Comparison of ENCODE assay signal across 11 cellular contexts in the genomic region with DNA sequence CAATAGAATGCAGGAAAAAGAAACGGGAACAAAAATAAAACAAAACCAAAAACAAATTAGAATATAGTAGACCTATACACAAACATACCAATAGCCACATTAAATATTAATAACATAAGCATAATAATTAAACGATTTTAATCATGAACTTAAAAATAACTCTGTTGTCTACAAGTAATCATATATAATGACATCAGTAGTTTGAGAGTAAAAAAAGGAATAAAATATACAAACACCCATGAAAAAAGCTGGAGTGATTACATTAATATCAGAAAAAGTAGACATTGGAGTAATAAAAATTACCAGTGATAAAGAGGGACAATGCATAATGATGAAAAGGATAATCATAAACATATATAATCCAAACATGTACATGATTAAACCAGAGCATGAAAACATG.
"Had no signal": no experiment of that assay in that cellular context is flagged by ENCODE, and none has a peak within 500 bp of the region (broad histone marks: within the 10 kb centered on the region; RNA-seq: fewer than 3 reads in every experiment).

No MANE protein-coding gene starts in this region.

- DNase-seq: GM23248, GOT3, H7, H9, HCEC 1CT, HFFc6 had no signal

- H3K9me3 ChIP-seq: HAP-1 had no signal

- H3K4me2 ChIP-seq: GM23338 had no signal

- H3K36me3 ChIP-seq: HAP-1 had no signal

- ATAC-seq: GM23338, HCT116 had no signal

- H3K4me3 ChIP-seq: GM23248, GM23338, HAP-1 had no signal

- FAIRE-seq: H1, H54 had no signal

- H3K4me1 ChIP-seq: HAP-1 had no signal

- H2AFZ ChIP-seq: GM23248, GM23338 had no signal

- H3K27ac ChIP-seq: GM23248 had no signal

- H3K9ac ChIP-seq: GM23248 had no signal
